Comparison of ENCODE assay signal across 9 cellular contexts in the genomic region with DNA sequence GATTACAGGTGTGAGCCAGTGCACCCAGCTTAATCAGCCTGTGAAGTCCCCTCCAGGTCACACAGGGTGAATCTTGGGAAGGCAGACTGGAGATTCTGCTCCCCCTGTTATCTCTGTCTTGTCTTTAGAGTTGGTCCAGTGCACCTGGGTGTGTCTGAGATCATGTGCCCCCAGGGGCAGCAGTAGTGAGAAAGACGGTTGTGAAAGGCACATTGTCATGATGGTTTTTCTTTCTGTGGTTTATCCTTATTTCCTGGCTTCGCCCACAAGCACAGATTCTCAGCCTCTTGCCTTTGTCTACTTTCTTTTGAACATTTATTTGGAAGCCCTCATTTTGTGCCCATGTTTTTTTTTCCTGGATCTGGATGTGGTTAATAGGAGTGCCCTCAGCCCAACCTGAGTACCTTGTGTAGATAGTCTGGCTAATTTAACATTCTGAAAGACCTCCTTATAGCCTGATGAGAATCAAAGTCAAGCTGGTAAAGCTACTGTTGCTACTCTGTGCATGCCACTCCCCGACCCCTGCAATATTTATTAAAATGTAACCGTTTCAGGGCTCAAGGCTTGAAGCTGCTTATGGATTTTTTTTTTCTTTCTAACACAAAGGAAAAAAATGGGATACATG. TPM values are rescaled to one million over a fixed set of nuclear protein-coding genes. Genes with fewer than 3 reads are reported as not detected.
DNase-seq lines count a peak whose midpoint lies in the region; ATAC-seq and TF ChIP-seq lines count a peak whose summit lies in the region.
"Had no signal": no experiment of that assay in that cellular context is flagged by ENCODE, and none has a peak within 500 bp of the region (broad histone marks: within the 10 kb centered on the region; RNA-seq: fewer than 3 reads in every experiment).

No MANE protein-coding gene starts in this region.

- H3K27ac Mint-ChIP-seq in CD14-positive monocyte: peak overlapping the region; percentile 77 to 93 (median 88)
- H3K27ac Mint-ChIP-seq in WTC11: peak overlapping the region; percentile 50
- no peak overlapping the region for H3K27ac Mint-ChIP-seq in stimulated activated effector memory CD8-positive, alpha-beta T cell treated with anti-CD3 and anti-CD28 coated beads, Interleukin-12 subunit alpha, Interleukin-12 subunit beta, amount 100 ng/mL, for 72 hours

- peak; percentile 73 for ATAC-seq in GM19455 (IDR thresholded peaks at IDR 0.05; ENCODE audit: unreplicated experiment)
- peak; percentile 55 for ATAC-seq in HG03521 (IDR thresholded peaks at IDR 0.05; ENCODE audit: unreplicated experiment)
- ATAC-seq in WTC11: no peak
- ATAC-seq in stimulated activated effector memory CD8-positive, alpha-beta T cell treated with anti-CD3 and anti-CD28 coated beads, Interleukin-12 subunit alpha, Interleukin-12 subunit beta, amount 100 ng/mL, for 72 hours: peak; percentile 63

- intact Hi-C loops in CD14-positive monocyte (cut with micrococcal nuclease) (no loop called here), A673 (cut with micrococcal nuclease; ENCODE audit: unreplicated experiment) (no loop called here)

- POLR2A ChIA-PET in WTC11 (lab: Charles Lee): no interaction called here
- POLR2A ChIA-PET in A673 (lab: Charles Lee; ENCODE audit: low non-redundant PET): no interaction called here

- H3K9me3 Mint-ChIP-seq in CD14-positive monocyte (no peaks in the 10 kb centered on the region), WTC11 (peaks cover 8% of the 10 kb centered on the region; the same call in 1 of the 2 replicates)
- H3K9me3 Mint-ChIP-seq in stimulated activated effector memory CD8-positive, alpha-beta T cell treated with anti-CD3 and anti-CD28 coated beads, Interleukin-12 subunit alpha, Interleukin-12 subunit beta, amount 100 ng/mL, for 72 hours: no peaks in the 10 kb centered on the region

- no peak overlapping the region for H3K27ac ChIP-seq in A673 (ENCODE audit: low read depth, low read length, poor library complexity, severe bottlenecking)
- H3K27ac ChIP-seq: cardiac muscle cell had no signal

- peaks cover 18% of the 10 kb centered on the region for H3K4me1 ChIP-seq in A673 (ENCODE audit: insufficient read depth, low read length, poor library complexity, severe bottlenecking)

- H3K4me3 ChIP-seq in A673 (ENCODE audit: low read depth, low read length, poor library complexity, severe bottlenecking): no peak overlapping the region
- H3K4me3 ChIP-seq: cardiac muscle cell had no signal

- TF ChIP-seq CTCF in CD14-positive monocyte (IDR thresholded peaks at IDR 0.05) (no peak), WTC11 (IDR thresholded peaks at IDR 0.05) (no peak), A673 (conservative IDR thresholded peaks at IDR 0.05; ENCODE audit: low read depth, low read length) (no peak)

- H3K36me3 ChIP-seq in A673 (ENCODE audit: insufficient read depth, low read length, poor library complexity, severe bottlenecking): no peaks in the 10 kb centered on the region
- H3K36me3 ChIP-seq: cardiac muscle cell had no signal

- CTCF ChIA-PET in WTC11 (lab: Charles Lee) (no interaction called here), A673 (lab: Charles Lee) (no interaction called here)

- no TSS peak for BruUV-seq in A673 (replicated peaks; lab: Mats Ljungman, UMichigan)

- H3K4me3 Mint-ChIP-seq in CD14-positive monocyte: peak overlapping the region in 1 of 2 donors; percentile 77
- no peak overlapping the region for H3K4me3 Mint-ChIP-seq in WTC11
- no peak overlapping the region for H3K4me3 Mint-ChIP-seq in stimulated activated effector memory CD8-positive, alpha-beta T cell treated with anti-CD3 and anti-CD28 coated beads, Interleukin-12 subunit alpha, Interleukin-12 subunit beta, amount 100 ng/mL, for 72 hours

- no peaks in the 10 kb centered on the region for H3K27me3 ChIP-seq in A673 (replicated peaks; ENCODE audit: insufficient read depth, low read depth, low read length, poor library complexity)

- H3K4me1 Mint-ChIP-seq in CD14-positive monocyte: peaks cover 76% of the 10 kb centered on the region
- peaks cover 59% of the 10 kb centered on the region for H3K4me1 Mint-ChIP-seq in WTC11
- peaks cover 56% of the 10 kb centered on the region for H3K4me1 Mint-ChIP-seq in stimulated activated effector memory CD8-positive, alpha-beta T cell treated with anti-CD3 and anti-CD28 coated beads, Interleukin-12 subunit alpha, Interleukin-12 subunit beta, amount 100 ng/mL, for 72 hours

- H3K27me3 Mint-ChIP-seq in CD14-positive monocyte (ENCODE audit: low read depth in 3 of 3): peaks cover 0 to 4% (median 0%) of the 10 kb centered on the region in 3 donors
- no peaks in the 10 kb centered on the region for H3K27me3 Mint-ChIP-seq in WTC11 (ENCODE audit: low read depth)

- H3K9me3 ChIP-seq in A673 (ENCODE audit: low read depth, low read length, poor library complexity, severe bottlenecking): no peaks in the 10 kb centered on the region

- H3K36me3 Mint-ChIP-seq in CD14-positive monocyte: peaks cover 0 to 3% of the 10 kb centered on the region in 2 donors
- peaks cover 12% of the 10 kb centered on the region for H3K36me3 Mint-ChIP-seq in WTC11
- no peaks in the 10 kb centered on the region for H3K36me3 Mint-ChIP-seq in stimulated activated effector memory CD8-positive, alpha-beta T cell treated with anti-CD3 and anti-CD28 coated beads, Interleukin-12 subunit alpha, Interleukin-12 subunit beta, amount 100 ng/mL, for 72 hours

- no peak for DNase-seq in CD14-positive monocyte (ENCODE audit: low spot score)
- DNase-seq in WTC11 (ENCODE audit: low spot score): no peak
- no peak for DNase-seq in stimulated activated effector memory CD8-positive, alpha-beta T cell treated with anti-CD3 and anti-CD28 coated beads, Interleukin-12 subunit alpha, Interleukin-12 subunit beta, amount 100 ng/mL, for 72 hours (ENCODE audit: low spot score in 2 of 2)
- DNase-seq in A673 (ENCODE audit: low spot score): no peak
- DNase-seq in NCI-H1092 (lab: John Stamatoyannopoulos, UW): no peak
- no peak for DNase-seq in NCI-H446 treated with DMSO at 0.1 percent for 48 hours (lab: John Stamatoyannopoulos, UW)

TF ChIP-seq in WTC11, 78 proteins besides CTCF, POLR2A, EP300 and RAD21:
- TF ChIP-seq NR1H2 (CRISPR knock-in tag; IDR thresholded peaks at IDR 0.05) (no peak), ZNF396 (CRISPR knock-in tag; IDR thresholded peaks at IDR 0.05; ENCODE audit: borderline replicate concordance) (no peak), KAT7 (CRISPR knock-in tag; IDR thresholded peaks at IDR 0.05; ENCODE audit: borderline replicate concordance) (no peak), EMX1 (CRISPR knock-in tag; IDR thresholded peaks at IDR 0.05) (no peak), PRRX2 (CRISPR knock-in tag; IDR thresholded peaks at IDR 0.05) (no peak)
- TF ChIP-seq, protein P1, sequence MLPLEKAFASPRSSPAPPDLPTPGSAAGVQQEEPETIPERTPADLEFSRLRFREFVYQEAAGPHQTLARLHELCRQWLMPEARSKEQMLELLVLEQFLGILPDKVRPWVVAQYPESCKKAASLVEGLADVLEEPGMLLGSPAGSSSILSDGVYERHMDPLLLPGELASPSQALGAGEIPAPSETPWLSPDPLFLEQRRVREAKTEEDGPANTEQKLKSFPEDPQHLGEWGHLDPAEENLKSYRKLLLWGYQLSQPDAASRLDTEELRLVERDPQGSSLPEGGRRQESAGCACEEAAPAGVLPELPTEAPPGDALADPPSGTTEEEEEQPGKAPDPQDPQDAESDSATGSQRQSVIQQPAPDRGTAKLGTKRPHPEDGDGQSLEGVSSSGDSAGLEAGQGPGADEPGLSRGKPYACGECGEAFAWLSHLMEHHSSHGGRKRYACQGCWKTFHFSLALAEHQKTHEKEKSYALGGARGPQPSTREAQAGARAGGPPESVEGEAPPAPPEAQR (CRISPR knock-in tag; IDR thresholded peaks at IDR 0.05): no peak
- TF ChIP-seq, protein P2, sequence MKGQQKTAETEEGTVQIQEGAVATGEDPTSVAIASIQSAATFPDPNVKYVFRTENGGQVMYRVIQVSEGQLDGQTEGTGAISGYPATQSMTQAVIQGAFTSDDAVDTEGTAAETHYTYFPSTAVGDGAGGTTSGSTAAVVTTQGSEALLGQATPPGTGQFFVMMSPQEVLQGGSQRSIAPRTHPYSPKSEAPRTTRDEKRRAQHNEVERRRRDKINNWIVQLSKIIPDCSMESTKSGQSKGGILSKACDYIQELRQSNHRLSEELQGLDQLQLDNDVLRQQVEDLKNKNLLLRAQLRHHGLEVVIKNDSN (CRISPR knock-in tag; IDR thresholded peaks at IDR 0.05): no peak

RNA-seq across cellular contexts. Expression of a gene that starts 23.7 kb away (rescaled TPM):
- polyA plus RNA-seq in CD14-positive monocyte: 10 to 100 TPM; 12.8 to 15.4 TPM
- total RNA-seq in WTC11 (2021) (74.3 to 85.7 TPM (median 79.2 TPM) in 3 replicates), A673 (2021) (78.7 and 84.2 TPM in 2 replicates)
